In the genomic region with DNA sequence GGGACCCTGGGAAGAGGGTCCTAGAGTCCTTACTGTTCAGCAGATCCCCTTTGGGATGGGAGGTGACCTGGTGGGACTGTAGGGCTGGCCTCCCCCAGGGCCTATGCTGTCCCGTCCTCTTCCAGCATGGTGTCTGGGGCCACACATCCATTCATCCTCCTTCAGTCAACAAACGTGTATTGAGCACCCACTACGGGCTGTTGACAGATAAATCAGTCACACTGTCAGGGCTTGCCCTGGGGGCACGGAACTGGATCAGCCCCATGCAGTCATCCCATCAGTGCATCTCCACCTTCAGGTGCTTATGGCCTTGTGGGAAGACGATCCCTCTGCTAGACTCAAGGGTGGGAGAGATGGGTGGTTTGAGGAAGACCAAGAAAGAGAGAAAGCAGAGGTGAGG, we compare ENCODE assay signal across 27 cellular contexts. TPM values are rescaled to one million over a fixed set of nuclear protein-coding genes. Genes with fewer than 3 reads are reported as not detected.
"Had no signal": no experiment of that assay in that cellular context is flagged by ENCODE, and none has a peak within 500 bp of the region (broad histone marks: within the 10 kb centered on the region; RNA-seq: fewer than 3 reads in every experiment).

No MANE protein-coding gene starts in this region.

- H3K27me3 ChIP-seq: adrenal gland had no signal

- H3K4me1 Mint-ChIP-seq: activated CD4-positive, alpha-beta T cell treated with anti-CD3 and anti-CD28 coated beads, Interleukin-2, amount 10 ng/mL, durations not matched to agents 7 days and 5 days; T-cell had no signal

- H3K4me3 Mint-ChIP-seq: activated CD4-positive, alpha-beta memory T cell treated with anti-CD3 and anti-CD28 coated beads for 36 hours; activated CD4-positive, alpha-beta T cell treated with anti-CD3 and anti-CD28 coated beads, Interleukin-2, amount 10 ng/mL, durations not matched to agents 7 days and 5 days; activated naive CD4-positive, alpha-beta T cell treated with anti-CD3 and anti-CD28 coated beads for 36 hours; activated naive CD8-positive, alpha-beta T cell; activated T-cell treated with anti-CD3 and anti-CD28 coated beads, Interleukin-2, amount 50 U/mL, for 4 hours; T-cell had no signal

- DNase-seq: activated CD4-positive, alpha-beta memory T cell treated with anti-CD3 and anti-CD28 coated beads for 36 hours; activated CD4-positive, alpha-beta T cell treated with anti-CD3 and anti-CD28 coated beads, Interleukin-2, amount 10 ng/mL, durations not matched to agents 7 days and 5 days; activated CD4-positive, CD25-positive, alpha-beta regulatory T cell; activated CD8-positive, alpha-beta memory T cell treated with anti-CD3 and anti-CD28 coated beads for 24 hours; activated effector memory CD4-positive, alpha-beta T cell treated with anti-CD3 and anti-CD28 coated beads, Interleukin-2, amount 50 U/mL, for 16 hours; activated naive CD4-positive, alpha-beta T cell treated with anti-CD3 and anti-CD28 coated beads for 36 hours; activated T-cell treated with anti-CD3 and anti-CD28 coated beads, Interleukin-2, amount 50 U/mL, for 4 hours; adrenal gland; anterior cingulate cortex; cerebellar nuclear complex; Karpas-422; MM.1S; NCI-H1048; NCI-H1694; NCI-H2029 treated with DMSO at 0.1 percent for 48 hours; NCI-H526; NK-92 treated with Interleukin-12 subunit alpha and Interleukin-12 subunit beta, amount 100 ng/mL, for 24 hours; RPMI8226; T-cell; T-helper 2 cell; T1000 had no signal

- H3K9me3 ChIP-seq: adrenal gland had no signal

- H3K27ac ChIP-seq: adrenal gland, SK-N-MC, VCaP had no signal

- H3K4me3 ChIP-seq: adrenal gland, K562, SK-N-MC had no signal

- ATAC-seq: activated T-cell treated with anti-CD3 and anti-CD28 coated beads, Interleukin-2, amount 50 U/mL, for 4 hours; K562; Panc1; Right ventricle myocardium inferior; T-cell had no signal

- H3K36me3 Mint-ChIP-seq: T-cell had no signal

- H3K27me3 Mint-ChIP-seq: activated CD4-positive, alpha-beta memory T cell treated with anti-CD3 and anti-CD28 coated beads for 36 hours; activated CD4-positive, alpha-beta T cell treated with anti-CD3 and anti-CD28 coated beads, Interleukin-2, amount 10 ng/mL, durations not matched to agents 7 days and 5 days; activated naive CD8-positive, alpha-beta T cell had no signal

- H3K27ac Mint-ChIP-seq: activated CD4-positive, alpha-beta memory T cell treated with anti-CD3 and anti-CD28 coated beads for 36 hours; activated CD4-positive, alpha-beta T cell treated with anti-CD3 and anti-CD28 coated beads, Interleukin-2, amount 10 ng/mL, durations not matched to agents 7 days and 5 days; activated naive CD4-positive, alpha-beta T cell treated with anti-CD3 and anti-CD28 coated beads for 36 hours; activated naive CD8-positive, alpha-beta T cell; T-cell had no signal

RNA-seq across cellular contexts. Expression of a gene that starts 30.2 kb away (rescaled TPM):
- polyA plus RNA-seq: K562 had no signal
